In genomic region chr1:111139234-111139955, GRCh38 we compare ENCODE assay signal across 8 cellular contexts. TPM values are rescaled to one million over a fixed set of nuclear protein-coding genes. Genes with fewer than 3 reads are reported as not detected.
A peak's percentile ranks its signal among the peaks of the same experiment; 100 is the strongest.
DNase-seq lines count a peak whose midpoint lies in the region; ATAC-seq and TF ChIP-seq lines count a peak whose summit lies in the region.

No MANE protein-coding gene starts in this region.

- H3K9me3 ChIP-seq in Peyer's patch, result no peaks in the 10 kb centered on the region

- peak overlapping the region; percentile 87 to 95 (median 94) for H3K27ac ChIP-seq in Peyer's patch

- TF ChIP-seq POLR2A in Peyer's patch (IDR thresholded peaks at IDR 0.05), result no peak

- H3K36me3 ChIP-seq in Peyer's patch, result peaks cover 0 to 16% (median 0%) of the 10 kb centered on the region in 3 donors

- peak overlapping the region; percentile 84 to 99 (median 90) for H3K4me3 ChIP-seq in Peyer's patch

- ATAC-seq in GM21526 (IDR thresholded peaks at IDR 0.05; ENCODE audit: low FRiP score, unreplicated experiment) (peak; percentile 21), HG02938 (IDR thresholded peaks at IDR 0.05; ENCODE audit: unreplicated experiment) (no peak)

- DNase-seq in DMS53 treated with DMSO at 0.1 percent for 48 hours (lab: John Stamatoyannopoulos, UW; ENCODE audit: unreplicated experiment) (peak; percentile 57), Peyer's patch (peak in 2 of 3 donors; percentile 71 to 77), anterior cingulate cortex (lab: John Stamatoyannopoulos, UW) (peak in 40 of 58 donors; percentile 2 to 77 (median 50)), hepatic stellate cell (ENCODE audit: low spot score) (peak; percentile 66), renal cortical epithelial cell (ENCODE audit: low read depth) (peak; percentile 68)

- no peak for TF ChIP-seq CTCF in Peyer's patch (IDR thresholded peaks at IDR 0.05)

- TF ChIP-seq RAD21 in Ishikawa (IDR thresholded peaks at IDR 0.05; ENCODE audit: low read depth), result no peak

- TF ChIP-seq EP300 in Ishikawa (IDR thresholded peaks at IDR 0.05; ENCODE audit: borderline replicate concordance), result no peak

- no peaks in the 10 kb centered on the region for H3K27me3 ChIP-seq in Peyer's patch

- H3K4me1 ChIP-seq in Peyer's patch, result peaks cover 0 to 28% (median 9%) of the 10 kb centered on the region in 4 donors

TF ChIP-seq in Ishikawa, 13 proteins besides CTCF, POLR2A, EP300 and RAD21:
- TF ChIP-seq, protein P1, sequence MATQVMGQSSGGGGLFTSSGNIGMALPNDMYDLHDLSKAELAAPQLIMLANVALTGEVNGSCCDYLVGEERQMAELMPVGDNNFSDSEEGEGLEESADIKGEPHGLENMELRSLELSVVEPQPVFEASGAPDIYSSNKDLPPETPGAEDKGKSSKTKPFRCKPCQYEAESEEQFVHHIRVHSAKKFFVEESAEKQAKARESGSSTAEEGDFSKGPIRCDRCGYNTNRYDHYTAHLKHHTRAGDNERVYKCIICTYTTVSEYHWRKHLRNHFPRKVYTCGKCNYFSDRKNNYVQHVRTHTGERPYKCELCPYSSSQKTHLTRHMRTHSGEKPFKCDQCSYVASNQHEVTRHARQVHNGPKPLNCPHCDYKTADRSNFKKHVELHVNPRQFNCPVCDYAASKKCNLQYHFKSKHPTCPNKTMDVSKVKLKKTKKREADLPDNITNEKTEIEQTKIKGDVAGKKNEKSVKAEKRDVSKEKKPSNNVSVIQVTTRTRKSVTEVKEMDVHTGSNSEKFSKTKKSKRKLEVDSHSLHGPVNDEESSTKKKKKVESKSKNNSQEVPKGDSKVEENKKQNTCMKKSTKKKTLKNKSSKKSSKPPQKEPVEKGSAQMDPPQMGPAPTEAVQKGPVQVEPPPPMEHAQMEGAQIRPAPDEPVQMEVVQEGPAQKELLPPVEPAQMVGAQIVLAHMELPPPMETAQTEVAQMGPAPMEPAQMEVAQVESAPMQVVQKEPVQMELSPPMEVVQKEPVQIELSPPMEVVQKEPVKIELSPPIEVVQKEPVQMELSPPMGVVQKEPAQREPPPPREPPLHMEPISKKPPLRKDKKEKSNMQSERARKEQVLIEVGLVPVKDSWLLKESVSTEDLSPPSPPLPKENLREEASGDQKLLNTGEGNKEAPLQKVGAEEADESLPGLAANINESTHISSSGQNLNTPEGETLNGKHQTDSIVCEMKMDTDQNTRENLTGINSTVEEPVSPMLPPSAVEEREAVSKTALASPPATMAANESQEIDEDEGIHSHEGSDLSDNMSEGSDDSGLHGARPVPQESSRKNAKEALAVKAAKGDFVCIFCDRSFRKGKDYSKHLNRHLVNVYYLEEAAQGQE (IDR thresholded peaks at IDR 0.05; ENCODE audit: low read depth), result no peak
- 0 out of 2 replicates have a peak, but pooled peaks have one; percentile 3 for TF ChIP-seq MAX (IDR thresholded peaks at IDR 0.05)

RNA-seq across cellular contexts. Expression of gene DRAM2, which starts 0.5 kb away (rescaled TPM):
- 10 to 100 TPM; 28.9 to 64.2 (median 48.5) TPM for total RNA-seq in Peyer's patch
- total RNA-seq in renal cortical epithelial cell, result 95.6 and 101 TPM in 2 replicates

RNA-seq across cellular contexts. Expression of gene CEPT1, which starts 0.6 kb away (rescaled TPM):
- total RNA-seq in Peyer's patch, result 10 to 100 TPM; 38.7 to 56.9 (median 43.8) TPM
- total RNA-seq in renal cortical epithelial cell, result 52.7 and 85.3 TPM in 2 replicates
